In genomic region chr9:20623021-20623747, GRCh38 we compare ENCODE assay signal across 8 cellular contexts. TPM values are rescaled to one million over a fixed set of nuclear protein-coding genes. Genes with fewer than 3 reads are reported as not detected.
DNase-seq lines count a peak whose midpoint lies in the region; ATAC-seq and TF ChIP-seq lines count a peak whose summit lies in the region.

No MANE protein-coding gene starts in this region.

- H2AFZ ChIP-seq in MM.1S (ENCODE audit: low read length), result peak overlapping the region; percentile 70

- peak overlapping the region; percentile 65 for H3K9ac ChIP-seq in MM.1S (ENCODE audit: low read length)
- H3K9ac ChIP-seq in subcutaneous abdominal adipose tissue (ENCODE audit: low read length in 5 of 5), result peak overlapping the region; percentile 41 to 82 (median 74)

- TF ChIP-seq CTCF in MM.1S (IDR thresholded peaks at IDR 0.05; ENCODE audit: low read length), result no peak
- no peak for TF ChIP-seq CTCF in natural killer cell (IDR thresholded peaks at IDR 0.05)

- no peaks in the 10 kb centered on the region for H3K27me3 Mint-ChIP-seq in natural killer cell (ENCODE audit: low read depth in 2 of 2)

- no peaks in the 10 kb centered on the region for H3K36me3 Mint-ChIP-seq in natural killer cell

- peaks cover 40 to 41% of the 10 kb centered on the region in 2 donors for H3K4me1 Mint-ChIP-seq in natural killer cell

- H3K79me2 ChIP-seq in MM.1S (ENCODE audit: low read length), result peaks cover 33% of the 10 kb centered on the region

- no peaks in the 10 kb centered on the region for H3K4me1 ChIP-seq in MM.1S (ENCODE audit: low read length)
- peaks cover 2 to 48% (median 35%) of the 10 kb centered on the region in 5 donors for H3K4me1 ChIP-seq in subcutaneous abdominal adipose tissue (ENCODE audit: control insufficient read depth in 5 of 5, insufficient read depth in 5 of 5, low read length in 5 of 5)

- ATAC-seq in natural killer cell, result peak; percentile 24 to 51 (median 32)

- no peaks in the 10 kb centered on the region for H3K9me3 Mint-ChIP-seq in natural killer cell

- peak overlapping the region; percentile 83 to 84 for H3K27ac Mint-ChIP-seq in natural killer cell

- H3K36me3 ChIP-seq in MM.1S (replicated peaks; ENCODE audit: insufficient read depth, low read length) (no peaks in the 10 kb centered on the region), subcutaneous abdominal adipose tissue (ENCODE audit: control insufficient read depth in 5 of 5, insufficient read depth in 5 of 5, low read length in 5 of 5) (no peaks in the 10 kb centered on the region)

- H3K4me3 ChIP-seq in MM.1S (ENCODE audit: low read length) (peak overlapping the region; percentile 64), subcutaneous abdominal adipose tissue (ENCODE audit: low read depth in 1 of 5, low read length in 5 of 5) (peak overlapping the region; percentile 94 to 99 (median 97))

- no peaks in the 10 kb centered on the region for H4K20me1 ChIP-seq in MM.1S (ENCODE audit: insufficient read depth, low read length)

- intact Hi-C loops in natural killer cell (cut with micrococcal nuclease), result loop anchor here (1.0 to 10.0 kb wide), 5 partner anchors 61 to 696 kb away; partner anchors contain the start of genes FOCAD and HACD4

- no peak for TF ChIP-seq POLR2A in erythroblast (IDR thresholded peaks at IDR 0.05; ENCODE audit: low read length)

- H3K27ac ChIP-seq in MM.1S (ENCODE audit: low read length) (peak overlapping the region; percentile 78; the same call in 1 of the 2 replicates), subcutaneous abdominal adipose tissue (ENCODE audit: low read depth, low read length) (peak overlapping the region; percentile 2)

- H3K9me2 ChIP-seq in MM.1S (replicated peaks; ENCODE audit: insufficient read depth, low read length), result no peaks in the 10 kb centered on the region

- H3K4me3 Mint-ChIP-seq in natural killer cell, result peak overlapping the region; percentile 95

- H3K27me3 ChIP-seq in MM.1S (replicated peaks; ENCODE audit: insufficient read depth, low read length), result no peaks in the 10 kb centered on the region
- H3K27me3 ChIP-seq in subcutaneous abdominal adipose tissue (ENCODE audit: control insufficient read depth in 5 of 5, insufficient read depth in 4 of 5, low read length in 5 of 5), result no peaks in the 10 kb centered on the region

- H3K9me3 ChIP-seq in MM.1S (replicated peaks; ENCODE audit: insufficient read depth, low read length) (no peaks in the 10 kb centered on the region), subcutaneous abdominal adipose tissue (ENCODE audit: control insufficient read depth in 5 of 5, low read length in 5 of 5) (no peaks in the 10 kb centered on the region)

- H3K4me2 ChIP-seq in MM.1S (ENCODE audit: low read depth, low read length), result peak overlapping the region; percentile 92

- H3F3A ChIP-seq in MM.1S (ENCODE audit: insufficient read depth, low read length), result peaks cover 16% of the 10 kb centered on the region

- peak; percentile 34 for DNase-seq in NK-92 treated with Interleukin-12 subunit alpha and Interleukin-12 subunit beta, amount 100 ng/mL, for 24 hours (lab: John Stamatoyannopoulos, UW)
- DNase-seq in NK-92 (lab: John Stamatoyannopoulos, UW; ENCODE audit: unreplicated experiment) (no peak), MM.1S (peak; percentile 29), erythroblast (lab: John Stamatoyannopoulos, UW) (peak; percentile 40 to 64), natural killer cell (peak; percentile 50), NCI-H510A (lab: John Stamatoyannopoulos, UW) (no peak)
- peak; percentile 84 for DNase-seq in activated CD8-positive, alpha-beta memory T cell treated with anti-CD3 and anti-CD28 coated beads for 24 hours

RNA-seq across cellular contexts. Expression of gene MLLT3, which starts 0.9 kb away (rescaled TPM):
- total RNA-seq in natural killer cell, result 10 to 100 TPM; 24.3 to 26.6 (median 25.2) TPM

Comparison
In these comparisons a context has a peak if more than half of its experiments do, and no peak if none do; other contexts are left out.
1. DNase-seq: peak in NK-92 treated with Interleukin-12 subunit alpha and Interleukin-12 subunit beta, amount 100 ng/mL, for 24 hours (single experiment), MM.1S (single experiment), activated CD8-positive, alpha-beta memory T cell treated with anti-CD3 and anti-CD28 coated beads for 24 hours (single experiment), erythroblast (2 of 2) and natural killer cell (single experiment); none in NK-92 (single experiment) and NCI-H510A (single experiment).